ENCODE assay signal across 9 cellular contexts in genomic region chr7:106658504-106659368, GRCh38. TPM values are rescaled to one million over a fixed set of nuclear protein-coding genes. Genes with fewer than 3 reads are reported as not detected.
A peak's percentile ranks its signal among the peaks of the same experiment; 100 is the strongest.
DNase-seq lines count a peak whose midpoint lies in the region; ATAC-seq, FAIRE-seq and TF ChIP-seq lines count a peak whose summit lies in the region.
"Had no signal": no experiment of that assay in that cellular context is flagged by ENCODE, and none has a peak within 500 bp of the region (broad histone marks: within the 10 kb centered on the region; RNA-seq: fewer than 3 reads in every experiment).

No MANE protein-coding gene starts in this region.

- no peak for TF ChIP-seq EP300 in A549 (IDR thresholded peaks at IDR 0.05)

- H3K36me3 ChIP-seq in HUES48 (ENCODE audit: control insufficient read depth, insufficient read depth, low read length) (no peaks in the 10 kb centered on the region), mucosa of rectum (ENCODE audit: control insufficient read depth in 2 of 2, insufficient read depth in 2 of 2, low read length in 2 of 2) (no peaks in the 10 kb centered on the region)

- no peak for TF ChIP-seq POLR2A in A549 (IDR thresholded peaks at IDR 0.05; ENCODE audit: low read length)

- peak overlapping the region; percentile 86 for H3K4me2 ChIP-seq in A549

- no peak for DNase-seq in A549 (ENCODE audit: low read depth in 1 of 2, low spot score in 1 of 2)
- no peak for DNase-seq in astrocyte of the spinal cord (ENCODE audit: low read depth, low spot score)
- DNase-seq in kidney glomerular epithelial cell (lab: John Stamatoyannopoulos, UW), result no peak
- no peak for DNase-seq in pons (ENCODE audit: low spot score)
- no peak for DNase-seq in NCI-H2081 (lab: John Stamatoyannopoulos, UW)
- no peak for DNase-seq in SIG-M5 (lab: John Stamatoyannopoulos, UW)

- TF ChIP-seq CTCF in A549 (IDR thresholded peaks at IDR 0.05), result no peak
- TF ChIP-seq CTCF in astrocyte of the spinal cord (IDR thresholded peaks at IDR 0.05; ENCODE audit: low read depth, low read length), result no peak

- no peak for FAIRE-seq in A549 (lab: Jason Lieb, UNC)
- FAIRE-seq: frontal cortex had no signal

- no peak overlapping the region; a peak in 1 of 6 replicates for H3K27ac ChIP-seq in A549
- H3K27ac ChIP-seq in HUES48 (ENCODE audit: low read depth, low read length), result no peak overlapping the region
- H3K27ac ChIP-seq in mucosa of rectum (ENCODE audit: low read depth in 2 of 2, low read length in 2 of 2), result peak overlapping the region in 1 of 2 donors; percentile 93

- 80% methylated on average over 6 of the region's 6 CpGs for WGBS in A549 (ENCODE audit: missing lambda C conversion rate)

- no peaks in the 10 kb centered on the region for H3K27me3 ChIP-seq in HUES48 (ENCODE audit: control insufficient read depth, insufficient read depth, low read length)
- no peaks in the 10 kb centered on the region for H3K27me3 ChIP-seq in mucosa of rectum (ENCODE audit: control insufficient read depth in 2 of 2, insufficient read depth in 2 of 2, low read length in 2 of 2)

- peaks cover 9% of the 10 kb centered on the region; the same call in 2 of the 3 replicates for H3K4me1 ChIP-seq in A549
- H3K4me1 ChIP-seq in HUES48 (ENCODE audit: control insufficient read depth, insufficient read depth, low read length), result peaks cover 12% of the 10 kb centered on the region; the same call in 1 of the 2 replicates
- H3K4me1 ChIP-seq in mucosa of rectum (ENCODE audit: control insufficient read depth in 2 of 2, insufficient read depth in 2 of 2, low read length in 2 of 2), result peaks cover 0 to 6% of the 10 kb centered on the region in 2 donors

- H3K9ac ChIP-seq in HUES48 (ENCODE audit: low read depth, low read length), result no peak overlapping the region
- H3K9ac ChIP-seq in mucosa of rectum (ENCODE audit: low read depth in 1 of 2, low read length in 2 of 2), result peak overlapping the region in 1 of 2 donors; percentile 81

- peak overlapping the region; percentile 88 for H3K4me3 ChIP-seq in A549
- peak overlapping the region; percentile 95 for H3K4me3 ChIP-seq in HUES48 (ENCODE audit: low read depth, low read length)
- H3K4me3 ChIP-seq in astrocyte of the spinal cord (ENCODE audit: low read depth, low read length), result peak overlapping the region; percentile 88
- peak overlapping the region; percentile 93 to 94 for H3K4me3 ChIP-seq in mucosa of rectum (ENCODE audit: low read length in 2 of 2)

- no peak for TF ChIP-seq RAD21 in A549 (conservative IDR thresholded peaks at IDR 0.05 in 1 of 2, IDR thresholded peaks at IDR 0.05 in 1 of 2)

- in situ Hi-C loops in astrocyte of the spinal cord (cut with HindIII; ENCODE audit: low sequenced_read_pairs), result no loop called here

- CTCF ChIA-PET in A549 (lab: Yijun Ruan, JAX), result interaction anchor here (0.6 to 7.3 kb wide), 26 partner anchors 8 to 482 kb away, joined by 3 to 60 read pairs (median 4); no protein-coding TSS in a partner anchor

- POLR2A ChIA-PET in A549 (lab: Yijun Ruan, JAX), result interaction anchor here (0.7 to 1.5 kb wide), 2 partner anchors 21 to 116 kb away, joined by 3 read pairs; no protein-coding TSS in a partner anchor

- H3K9me3 ChIP-seq in A549, result no peaks in the 10 kb centered on the region
- H3K9me3 ChIP-seq in HUES48 (ENCODE audit: control insufficient read depth, insufficient read depth, low read length), result no peaks in the 10 kb centered on the region
- no peaks in the 10 kb centered on the region for H3K9me3 ChIP-seq in mucosa of rectum (ENCODE audit: control insufficient read depth in 2 of 2, low read length in 2 of 2)

- no peak for ATAC-seq in A549

TF ChIP-seq in A549, 52 proteins besides CTCF, POLR2A, EP300 and RAD21:
- TF ChIP-seq NFE2L2 (conservative IDR thresholded peaks at IDR 0.05; ENCODE audit: low read length), result no peak
- TF ChIP-seq BHLHE40 (IDR thresholded peaks at IDR 0.05; ENCODE audit: low read depth, low read length), result no peak
- TF ChIP-seq MYC (IDR thresholded peaks at IDR 0.05; ENCODE audit: borderline replicate concordance, low read length), result no peak
- no peak for TF ChIP-seq E2F6 (IDR thresholded peaks at IDR 0.05; ENCODE audit: borderline replicate concordance, low read depth)
- TF ChIP-seq HDAC2 (IDR thresholded peaks at IDR 0.05), result no peak
- no peak for TF ChIP-seq PHF8 (IDR thresholded peaks at IDR 0.05; ENCODE audit: borderline replicate concordance, low read depth)
- no peak for TF ChIP-seq FOSB (CRISPR knock-in tag; IDR thresholded peaks at IDR 0.05)
- no peak for TF ChIP-seq CHD4 (IDR thresholded peaks at IDR 0.05; ENCODE audit: borderline replicate concordance)
- TF ChIP-seq POLR2AphosphoS2 (conservative IDR thresholded peaks at IDR 0.05; ENCODE audit: low read length), result no peak
- no peak for TF ChIP-seq HOXB5 (CRISPR knock-in tag; IDR thresholded peaks at IDR 0.05)
- no peak for TF ChIP-seq NPAS2 (CRISPR knock-in tag; IDR thresholded peaks at IDR 0.05; ENCODE audit: borderline replicate concordance)
- TF ChIP-seq SREBF2 (IDR thresholded peaks at IDR 0.05), result no peak
- TF ChIP-seq ZNF302 (CRISPR knock-in tag; IDR thresholded peaks at IDR 0.05), result no peak

RNA-seq across cellular contexts. Expression of gene CCDC71L, which starts 2.2 kb away (rescaled TPM):
- polyA plus RNA-seq in A549 (2011; rRNA removed) (9.9 and 11.4 TPM in 2 replicates), A549 (2017; fragmentation: RNase III; extraction: RNeasy Plus Mini Kit Qiagen cat#74134 plus additional on column Dnase treatment) (7.3 to 9.3 TPM (median 9.1 TPM) in 3 replicates)
- 5.8 and 7.8 TPM in 2 replicates for polyA plus RNA-seq in A549 (2012; cell fraction: cytosol; rRNA removed)
- polyA plus RNA-seq in A549 (2012; cell fraction: nucleus; rRNA removed), result 5.2 and 7.0 TPM in 2 replicates
- polyA minus RNA-seq in A549 (2011; rRNA and poly(A)+ RNA removed), result 3.0 and 5.0 TPM in 2 replicates
